In genomic region chr13:38542601-38543000, GRCh38 we compare ENCODE assay signal across 25 cellular contexts.
DNase-seq lines count a peak whose midpoint lies in the region; ATAC-seq, FAIRE-seq and TF ChIP-seq lines count a peak whose summit lies in the region.
"Had no signal": no experiment of that assay in that cellular context is flagged by ENCODE, and none has a peak within 500 bp of the region (broad histone marks: within the 10 kb centered on the region; RNA-seq: fewer than 3 reads in every experiment).

No MANE protein-coding gene starts in this region.

- H3K4me3 ChIP-seq in skeletal muscle satellite cell (ENCODE audit: low read length): no peak overlapping the region
- H3K4me3 ChIP-seq: gastroesophageal sphincter, GM12878, GM23338, PC-9, SJSA1, smooth muscle cell had no signal

- H3K27me3 ChIP-seq in skeletal muscle satellite cell (ENCODE audit: control insufficient read depth, insufficient read depth, low read length): no peaks in the 10 kb centered on the region
- H3K27me3 ChIP-seq: gastroesophageal sphincter, SJSA1 had no signal

- peak overlapping the region; percentile 21 for H3K4me2 ChIP-seq in skeletal muscle satellite cell (ENCODE audit: low read length)
- H3K4me2 ChIP-seq: GM23338, PC-9, smooth muscle cell had no signal

- no peak overlapping the region for H3K27ac ChIP-seq in epithelial cell of prostate
- H3K27ac ChIP-seq: gastroesophageal sphincter, PC-9, SJSA1 had no signal

- DNase-seq in H54 (ENCODE audit: insufficient read length, low spot score): peak; percentile 3
- DNase-seq in RCC 7860 (ENCODE audit: low spot score): peak; percentile 70
- DNase-seq in epithelial cell of prostate (ENCODE audit: low read depth, low spot score): peak; percentile 16
- no peak for DNase-seq in UCSD-AML1 (lab: John Stamatoyannopoulos, UW; ENCODE audit: unreplicated experiment)
- no peak for DNase-seq in left lobe of liver (ENCODE audit: low spot score)
- DNase-seq: activated CD4-positive, alpha-beta T cell treated with anti-CD3 and anti-CD28 coated beads for 48 hours; activated naive CD4-positive, alpha-beta T cell treated with anti-CD3 and anti-CD28 coated beads, Interleukin-2, amount 50 U/mL, for 16 hours; activated T-cell treated with anti-CD3 and anti-CD28 coated beads, Interleukin-2, amount 50 U/mL, for 72 hours; CD4-positive, alpha-beta memory T cell; erythroblast; kidney; NCI-H1105; NCI-H2029 treated with DMSO at 0.1 percent for 48 hours; NCI-H446 treated with DMSO at 0.1 percent for 48 hours; stimulated activated CD4-positive, alpha-beta T cell treated with anti-CD3 and anti-CD28 coated beads, Interleukin-4, amount 100 ng/mL, for 1 hour; stimulated activated naive CD4-positive, alpha-beta T cell treated with Interleukin-2 at 50 U/mL for 16 hours had no signal

- no peaks in the 10 kb centered on the region for H3K9me3 ChIP-seq in skeletal muscle satellite cell (replicated peaks; ENCODE audit: low read length)
- H3K9me3 ChIP-seq: gastroesophageal sphincter, SJSA1 had no signal

- peaks cover 8% of the 10 kb centered on the region for H3K4me1 ChIP-seq in skeletal muscle satellite cell (ENCODE audit: control insufficient read depth, insufficient read depth, low read length)
- H3K4me1 ChIP-seq: SJSA1 had no signal

- H3K36me3 ChIP-seq in skeletal muscle satellite cell (ENCODE audit: insufficient read depth, low read length): no peaks in the 10 kb centered on the region
- H3K36me3 ChIP-seq: gastroesophageal sphincter, SJSA1 had no signal

- H3K9ac ChIP-seq in skeletal muscle satellite cell (ENCODE audit: low read depth, low read length): no peak overlapping the region

- TF ChIP-seq POLR2A in H54 (IDR thresholded peaks at IDR 0.05; ENCODE audit: low read depth, low read length): no peak

- ATAC-seq in GM21528 (IDR thresholded peaks at IDR 0.05; ENCODE audit: low FRiP score, unreplicated experiment) (no peak), left lobe of liver (no peak)
- ATAC-seq: activated T-cell treated with anti-CD3 and anti-CD28 coated beads, Interleukin-2, amount 50 U/mL, for 72 hours; gastroesophageal sphincter; GM12878; GM23338 had no signal

- no peak for FAIRE-seq in H54 (lab: Jason Lieb, UNC)
- FAIRE-seq in RCC 7860 (lab: Jason Lieb, UNC): peak; percentile 52
- FAIRE-seq: GM12878, HTR-8/SVneo, kidney had no signal

Comparison
In these comparisons a context has a peak if more than half of its experiments do, and no peak if none do; other contexts are left out.
1. DNase-seq: peak in H54 (single experiment), RCC 7860 (single experiment) and epithelial cell of prostate (single experiment); none in UCSD-AML1 (single experiment) and left lobe of liver (single experiment).